ENCODE assay signal across 2 cellular contexts in genomic region chr5:61031301-61031700, GRCh38.
DNase-seq lines count a peak whose midpoint lies in the region; ATAC-seq, FAIRE-seq and TF ChIP-seq lines count a peak whose summit lies in the region.
"Not testable (repeated sequence)": the region's sequence is repeated elsewhere in the genome, so short reads cannot be mapped to it uniquely, and the experiment has no call there.

No MANE protein-coding gene starts in this region.

- H2AFZ ChIP-seq in K562 (ENCODE audit: low read depth, low read length), result not testable (repeated sequence)

- not testable (repeated sequence) for H3K36me3 ChIP-seq in HEK293 (ENCODE audit: control insufficient read depth in 2 of 2, insufficient read depth in 1 of 2, low read length in 2 of 2); K562 (ENCODE audit: control insufficient read depth, insufficient read depth, low read length)

- not testable (repeated sequence) for H3K4me1 ChIP-seq in HEK293 (ENCODE audit: control insufficient read depth, insufficient read depth, low read length); K562 (replicated peaks in 1 of 2; ENCODE audit: control insufficient read depth in 2 of 2, insufficient read depth in 2 of 2, low read length in 2 of 2)

- H3K27me3 ChIP-seq in K562 (ENCODE audit: control insufficient read depth in 2 of 2, insufficient read depth in 2 of 2, low read length in 2 of 2), result not testable (repeated sequence)

- H3K4me3 ChIP-seq in HEK293 (ENCODE audit: low read depth, low read length); K562: not testable (repeated sequence)

- not testable (repeated sequence) for H3K9me3 ChIP-seq in HEK293 (ENCODE audit: control insufficient read depth, insufficient read depth, low read depth, low read length); K562 (replicated peaks; ENCODE audit: control insufficient read depth, insufficient read depth, low read depth, low read length)

- TF ChIP-seq EP300 in K562 (IDR thresholded peaks at IDR 0.05; ENCODE audit: low read length), result not testable (repeated sequence)

- in situ Hi-C loops in K562 (cut with MboI), result not testable (repeated sequence)

- intact Hi-C loops in K562 (cut with micrococcal nuclease), result not testable (repeated sequence)

- H4K20me1 ChIP-seq in K562 (replicated peaks; ENCODE audit: control insufficient read depth, insufficient read depth, low read length), result not testable (repeated sequence)

- not testable (repeated sequence) for H3K4me2 ChIP-seq in K562 (ENCODE audit: insufficient read depth, low read length)

- BruUV-seq in K562 (replicated peaks; lab: Mats Ljungman, UMichigan), result not testable (repeated sequence)

- TF ChIP-seq POLR2A in K562 (conservative IDR thresholded peaks at IDR 0.05), result not testable (repeated sequence)

- ATAC-seq in K562, result not testable (repeated sequence)

- H3K79me2 ChIP-seq in K562 (ENCODE audit: control insufficient read depth, insufficient read depth, low read length), result not testable (repeated sequence)

- not testable (repeated sequence) for TF ChIP-seq RAD21 in K562 (CRISPR knock-in tag; conservative IDR thresholded peaks at IDR 0.05 in 1 of 2, IDR thresholded peaks at IDR 0.05 in 1 of 2)

- H3K27ac ChIP-seq in HEK293 (ENCODE audit: extremely low read depth, low read depth, low read length); K562 (ENCODE audit: extremely low read depth, low read depth, low read length): not testable (repeated sequence)

- not testable (repeated sequence) for TF ChIP-seq CTCF in HEK293 (tag by site-specific recombination; IDR thresholded peaks at IDR 0.05); K562 (IDR thresholded peaks at IDR 0.05 in 2 of 3, conservative IDR thresholded peaks at IDR 0.05 in 1 of 3; ENCODE audit: insufficient read depth in 2 of 3, low read depth in 1 of 3, low read length in 3 of 3)

- FAIRE-seq in K562 (lab: Jason Lieb, UNC), result not testable (repeated sequence)

- H3K9me1 ChIP-seq in K562 (ENCODE audit: control insufficient read depth, insufficient read depth, low read length), result not testable (repeated sequence)

- CTCF ChIA-PET in HEK293 (lab: Yijun Ruan, JAX); K562 (lab: Yijun Ruan, JAX; ENCODE audit: low intra/inter-chr PET ratio): not testable (repeated sequence)

- DNase-seq in K562 (ENCODE audit: extremely low read depth in 1 of 4, low spot score in 3 of 4), result not testable (repeated sequence)

- POLR2A ChIA-PET in HEK293 (lab: Yijun Ruan, JAX); K562 (lab: Yijun Ruan, JAX): not testable (repeated sequence)

- WGBS in K562 (ENCODE audit: insufficient coverage, low coverage, missing lambda C conversion rate), result no CpG with 5 or more reads among the region's 1 CpG

- not testable (repeated sequence) for H3K9ac ChIP-seq in K562 (ENCODE audit: insufficient read depth in 1 of 2, low read depth in 2 of 2, low read length in 2 of 2)

TF ChIP-seq in HEK293, 187 proteins besides CTCF, POLR2A, EP300 and RAD21:
- peak; percentile 87 for TF ChIP-seq ZNF146 (tag by site-specific recombination; IDR thresholded peaks at IDR 0.05)
TF ChIP-seq in HEK293: peak in this region for 1; not testable (repeated sequence) for 186.

TF ChIP-seq in K562, 482 proteins besides CTCF, POLR2A, EP300 and RAD21:
- TF ChIP-seq ZNF146 (CRISPR knock-in tag; IDR thresholded peaks at IDR 0.05; ENCODE audit: unreplicated experiment), result peak; percentile 69
